In genomic region chr12:132343294-132343972, GRCh38 we compare ENCODE assay signal across 1 cellular context.
TF ChIP-seq lines count a peak whose summit lies in the region.

No MANE protein-coding gene starts in this region.

TF ChIP-seq in IMR-90, 13 proteins besides CTCF, POLR2A, EP300 and RAD21:
- TF ChIP-seq ELK1 (IDR thresholded peaks at IDR 0.05; ENCODE audit: borderline replicate concordance, low read depth, low read length), result no peak
- TF ChIP-seq SMC3 (IDR thresholded peaks at IDR 0.05; ENCODE audit: low read depth, low read length), result no peak
- no peak for TF ChIP-seq FOS (IDR thresholded peaks at IDR 0.05; ENCODE audit: low read depth, low read length)
- TF ChIP-seq CHD1 (IDR thresholded peaks at IDR 0.05; ENCODE audit: low read depth, low read length), result no peak
- no peak for TF ChIP-seq MAZ (IDR thresholded peaks at IDR 0.05; ENCODE audit: borderline replicate concordance, low read depth, low read length)
- no peak for TF ChIP-seq CEBPB (IDR thresholded peaks at IDR 0.05; ENCODE audit: low read depth, low read length)
- TF ChIP-seq RFX5 (IDR thresholded peaks at IDR 0.05; ENCODE audit: low read depth, low read length), result no peak
- no peak for TF ChIP-seq NFE2L2 (IDR thresholded peaks at IDR 0.05; ENCODE audit: low read depth, low read length)
- no peak for TF ChIP-seq USF2 (IDR thresholded peaks at IDR 0.05; ENCODE audit: low read depth, low read length)
- no peak for TF ChIP-seq MXI1 (IDR thresholded peaks at IDR 0.05; ENCODE audit: borderline replicate concordance, low read depth, low read length)
- TF ChIP-seq MAFK (IDR thresholded peaks at IDR 0.05; ENCODE audit: low read depth, low read length), result no peak
- no peak for TF ChIP-seq RCOR1 (IDR thresholded peaks at IDR 0.05; ENCODE audit: insufficient replicate concordance, low read length)
- no peak for TF ChIP-seq BHLHE40 (IDR thresholded peaks at IDR 0.05; ENCODE audit: low read depth, low read length)
